30 cellular contexts compared by ENCODE assay signal in genomic region chr12:87802721-87803011, GRCh38.
"Had no signal": no experiment of that assay in that cellular context is flagged by ENCODE, and none has a peak within 500 bp of the region (broad histone marks: within the 10 kb centered on the region; RNA-seq: fewer than 3 reads in every experiment).

No MANE protein-coding gene starts in this region.

- H3K4me3 Mint-ChIP-seq: activated naive CD8-positive, alpha-beta T cell treated with anti-CD3 and anti-CD28 coated beads for 36 hours; brain; effector memory CD8-positive, alpha-beta T cell; immature natural killer cell; memory B cell; naive thymus-derived CD8-positive, alpha-beta T cell; neural crest cell; T-helper 17 cell had no signal

- H3K9me3 ChIP-seq: adrenal gland, gastrocnemius medialis, right atrium auricular region, spleen, tibial nerve had no signal

- H3K4me1 ChIP-seq: adrenal gland, gastrocnemius medialis, right atrium auricular region had no signal

- H3K27ac Mint-ChIP-seq: activated naive CD8-positive, alpha-beta T cell treated with anti-CD3 and anti-CD28 coated beads for 36 hours; brain; effector memory CD8-positive, alpha-beta T cell; immature natural killer cell; memory B cell; naive thymus-derived CD8-positive, alpha-beta T cell; T-helper 17 cell had no signal

- H3K9me3 Mint-ChIP-seq: activated naive CD8-positive, alpha-beta T cell treated with anti-CD3 and anti-CD28 coated beads for 36 hours; brain; memory B cell; neural crest cell had no signal

- H3K27ac ChIP-seq: adrenal gland, gastrocnemius medialis, right atrium auricular region, spleen, tibial nerve, WERI-Rb-1 had no signal

- H3K4me1 Mint-ChIP-seq: activated naive CD8-positive, alpha-beta T cell treated with anti-CD3 and anti-CD28 coated beads for 36 hours; immature natural killer cell; memory B cell; naive thymus-derived CD8-positive, alpha-beta T cell; T-helper 17 cell had no signal

- H3K27me3 Mint-ChIP-seq: activated naive CD8-positive, alpha-beta T cell treated with anti-CD3 and anti-CD28 coated beads for 36 hours; brain; effector memory CD8-positive, alpha-beta T cell; memory B cell; naive thymus-derived CD8-positive, alpha-beta T cell; T-helper 17 cell had no signal

- H3K27me3 ChIP-seq: adrenal gland, gastrocnemius medialis, right atrium auricular region, spleen, tibial nerve had no signal

- ATAC-seq: activated CD4-positive, CD25-positive, alpha-beta regulatory T cell treated with anti-CD3 and anti-CD28 coated beads, Interleukin-2, amount 50 U/mL, for 24 hours; effector memory CD8-positive, alpha-beta T cell; gastrocnemius medialis; left colon; naive thymus-derived CD8-positive, alpha-beta T cell; T-helper 17 cell had no signal

- H3K36me3 ChIP-seq: adrenal gland, gastrocnemius medialis, right atrium auricular region, spleen, tibial nerve, WERI-Rb-1 had no signal

- DNase-seq: activated CD4-positive, alpha-beta T cell treated with anti-CD3 and anti-CD28 coated beads for 48 hours; activated CD4-positive, alpha-beta T cell treated with anti-CD3 and anti-CD28 coated beads, Interleukin-2, amount 50 U/mL, for 48 hours; activated CD8-positive, alpha-beta memory T cell treated with anti-CD3 and anti-CD28 coated beads for 24 hours; activated effector memory CD4-positive, alpha-beta T cell treated with Interleukin-2 at 50 U/mL for 16 hours; activated naive CD4-positive, alpha-beta T cell treated with Interleukin-2 at 50 U/mL for 16 hours; activated naive CD8-positive, alpha-beta T cell treated with anti-CD3 and anti-CD28 coated beads for 36 hours; adrenal gland; aorta; cortex of kidney; effector memory CD8-positive, alpha-beta T cell; erythroblast; gastrocnemius medialis; head of caudate nucleus; hypothalamus; immature natural killer cell; kidney; left colon; naive thymus-derived CD8-positive, alpha-beta T cell; nucleus accumbens; spleen; stimulated activated naive CD4-positive, alpha-beta T cell treated with Interleukin-2 at 50 U/mL for 16 hours; T-helper 17 cell; T1000; WERI-Rb-1 had no signal

- H3K4me3 ChIP-seq: adrenal gland, gastrocnemius medialis, right atrium auricular region, spleen had no signal

- H3K36me3 Mint-ChIP-seq: activated naive CD8-positive, alpha-beta T cell treated with anti-CD3 and anti-CD28 coated beads for 36 hours; brain; immature natural killer cell; memory B cell; naive thymus-derived CD8-positive, alpha-beta T cell had no signal
